In genomic region chr16:31487076-31487719, GRCh38 we compare ENCODE assay signal across 1 cellular context.
TF ChIP-seq lines count a peak whose summit lies in the region.

No MANE protein-coding gene starts in this region.

TF ChIP-seq in GM12878, 131 proteins besides CTCF, POLR2A, EP300 and RAD21:
- TF ChIP-seq EGR1 (IDR thresholded peaks at IDR 0.05; ENCODE audit: borderline replicate concordance in 1 of 2, low read depth in 2 of 2, low read length in 2 of 2) = no peak
- no peak for TF ChIP-seq CUX1 (IDR thresholded peaks at IDR 0.05; ENCODE audit: insufficient replicate concordance, low read depth, low read length)
- TF ChIP-seq TAF1 (IDR thresholded peaks at IDR 0.05; ENCODE audit: borderline replicate concordance, low read depth, low read length) = no peak
- TF ChIP-seq RCOR1 (conservative IDR thresholded peaks at IDR 0.05; ENCODE audit: low read depth, low read length) = no peak
- TF ChIP-seq ZBTB4 (CRISPR knock-in tag; IDR thresholded peaks at IDR 0.05) = no peak
- TF ChIP-seq GATAD2B (conservative IDR thresholded peaks at IDR 0.05; ENCODE audit: low read depth) = no peak
- no peak for TF ChIP-seq MYC (IDR thresholded peaks at IDR 0.05; ENCODE audit: insufficient read depth, insufficient read length, insufficient replicate concordance, low read length, severe bottlenecking)
- TF ChIP-seq STAT1 (conservative IDR thresholded peaks at IDR 0.05) = no peak
- no peak for TF ChIP-seq SUZ12 (IDR thresholded peaks at IDR 0.05; ENCODE audit: unreplicated experiment)
- TF ChIP-seq JUND (IDR thresholded peaks at IDR 0.05; ENCODE audit: low read depth, low read length) = no peak
- no peak for TF ChIP-seq HDGF (IDR thresholded peaks at IDR 0.05)
- no peak for TF ChIP-seq ZNF207 (IDR thresholded peaks at IDR 0.05; ENCODE audit: borderline replicate concordance)
- TF ChIP-seq ZNF274 (IDR thresholded peaks at IDR 0.05; ENCODE audit: insufficient read depth, insufficient read length) = no peak
- TF ChIP-seq SMAD1 (IDR thresholded peaks at IDR 0.05; ENCODE audit: low read depth, partially characterized antibody) = no peak
